ENCODE assay signal across 9 cellular contexts in genomic region chr10:98029149-98030092, GRCh38. TPM values are rescaled to one million over a fixed set of nuclear protein-coding genes. Genes with fewer than 3 reads are reported as not detected.
DNase-seq lines count a peak whose midpoint lies in the region; ATAC-seq, FAIRE-seq and TF ChIP-seq lines count a peak whose summit lies in the region.
"Had no signal": no experiment of that assay in that cellular context is flagged by ENCODE, and none has a peak within 500 bp of the region (broad histone marks: within the 10 kb centered on the region; RNA-seq: fewer than 3 reads in every experiment).

No MANE protein-coding gene starts in this region.

- POLR2A ChIA-PET in H1 (lab: Charles Lee; ENCODE audit: partially characterized antibody): interaction anchor here (0.6 to 3.0 kb wide), 13 partner anchors 9 to 141 kb away, joined by 3 to 15 read pairs (median 5); no protein-coding TSS in a partner anchor

- H3K27ac ChIP-seq in H1 (ENCODE audit: low read depth, low read length) (no peak overlapping the region), upper lobe of right lung (no peak overlapping the region)
- H3K27ac ChIP-seq: right lobe of liver had no signal

- H4K20me1 ChIP-seq in H1 (replicated peaks in 1 of 2; ENCODE audit: control insufficient read depth in 1 of 2, insufficient read depth in 2 of 2, low read length in 2 of 2): peaks cover 0 to 12% of the 10 kb centered on the region in 2 experiments

- intact Hi-C loops in upper lobe of right lung (cut with DNase I): no loop called here
- intact Hi-C loops in activated CD4-positive, alpha-beta T cell treated with anti-CD3 and anti-CD28 coated beads, Interleukin-2, amount 10 ng/mL, durations not matched to agents 24 days and 14 days (cut with micrococcal nuclease): no loop called here

- H3K23ac ChIP-seq in H1 (ENCODE audit: insufficient read length): no peak overlapping the region

- no peak overlapping the region for H4K8ac ChIP-seq in H1 (ENCODE audit: extremely low read depth, insufficient read depth, low read length)

- H2AK5ac ChIP-seq in H1 (ENCODE audit: low read depth, low read length): no peak overlapping the region

- no peak overlapping the region for H2BK15ac ChIP-seq in H1 (ENCODE audit: low read length)

- no peak for TF ChIP-seq RAD21 in H1 (IDR thresholded peaks at IDR 0.05 in 1 of 2, conservative IDR thresholded peaks at IDR 0.05 in 1 of 2; ENCODE audit: low read depth in 2 of 2, low read length in 2 of 2)

- no peak overlapping the region for H2BK5ac ChIP-seq in H1 (ENCODE audit: low read depth, low read length)

- peak overlapping the region; percentile 40 for H3K4me3 Mint-ChIP-seq in mesothelial cell of epicardium
- no peak overlapping the region for H3K4me3 Mint-ChIP-seq in activated CD4-positive, alpha-beta T cell treated with anti-CD3 and anti-CD28 coated beads, Interleukin-2, amount 10 ng/mL, durations not matched to agents 24 days and 14 days

- TF ChIP-seq EP300 in H1 (IDR thresholded peaks at IDR 0.05; ENCODE audit: borderline replicate concordance in 1 of 2, low read depth in 2 of 2, low read length in 2 of 2): no peak

- no peaks in the 10 kb centered on the region for H3K36me3 Mint-ChIP-seq in mesothelial cell of epicardium
- H3K36me3 Mint-ChIP-seq in activated CD4-positive, alpha-beta T cell treated with anti-CD3 and anti-CD28 coated beads, Interleukin-2, amount 10 ng/mL, durations not matched to agents 24 days and 14 days (ENCODE audit: low read depth): no peaks in the 10 kb centered on the region

- peak overlapping the region; percentile 92 to 97 for H3K4me2 ChIP-seq in H1 (ENCODE audit: insufficient read depth in 1 of 2, low read depth in 2 of 2, low read length in 2 of 2)

- WGBS in H1 (ENCODE audit: extremely low coverage in 1 of 2, insufficient coverage in 1 of 2, insufficient read length in 1 of 2, insufficient replicate concordance in 2 of 2, low coverage in 1 of 2, low lambda C conversion rate in 2 of 2, missing lambda C conversion rate in 1 of 2), 2 experiments: 9% methylated on average over 22 of the region's 44 CpGs; no CpG with 5 or more reads in 1 of the 2 experiments

- no peak for FAIRE-seq in H1 (lab: Jason Lieb, UNC)

- no peak for TF ChIP-seq CTCF in H1 (IDR thresholded peaks at IDR 0.05; ENCODE audit: control extremely low read depth in 1 of 3, insufficient read depth in 1 of 3, low read depth in 1 of 3, low read length in 3 of 3)
- no peak for TF ChIP-seq CTCF in mesothelial cell of epicardium (IDR thresholded peaks at IDR 0.05; ENCODE audit: unreplicated experiment)
- TF ChIP-seq CTCF in upper lobe of right lung (IDR thresholded peaks at IDR 0.05): no peak

- no peak overlapping the region for H3K56ac ChIP-seq in H1 (replicated peaks; ENCODE audit: insufficient read length, low read depth, low read length)

- H2AFZ ChIP-seq in H1 (ENCODE audit: low read length): no peak overlapping the region

- H3K79me1 ChIP-seq in H1 (ENCODE audit: low read depth, low read length): no peaks in the 10 kb centered on the region

- H3K23me2 ChIP-seq in H1 (ENCODE audit: low read depth, low read length): peaks cover 14% of the 10 kb centered on the region; the same call in 1 of the 2 replicates

- no peak overlapping the region for H3K9ac ChIP-seq in H1 (replicated peaks in 1 of 4; ENCODE audit: extremely low read depth in 1 of 4, low read depth in 3 of 4, low read length in 3 of 4)

- peaks cover 88% of the 10 kb centered on the region for H3K27me3 Mint-ChIP-seq in mesothelial cell of epicardium (ENCODE audit: low read depth)
- H3K27me3 Mint-ChIP-seq in activated CD4-positive, alpha-beta T cell treated with anti-CD3 and anti-CD28 coated beads, Interleukin-2, amount 10 ng/mL, durations not matched to agents 24 days and 14 days: peaks cover 56% of the 10 kb centered on the region

- no peak overlapping the region for H2BK20ac ChIP-seq in H1 (ENCODE audit: low read length)

- no peak for TF ChIP-seq POLR2A in H1 (IDR thresholded peaks at IDR 0.05; ENCODE audit: control extremely low read depth in 1 of 2, low read depth in 2 of 2, low read length in 2 of 2)

- H3K4me3 ChIP-seq in H1 (ENCODE audit: extremely low read depth in 1 of 4, insufficient read depth in 2 of 4, low read depth in 3 of 4, low read length in 4 of 4): peak overlapping the region; percentile 36 to 73 (median 49); a peak in 7 of 8 replicates
- H3K4me3 ChIP-seq in upper lobe of right lung: peak overlapping the region; percentile 43
- H3K4me3 ChIP-seq: right lobe of liver had no signal

- H2BK12ac ChIP-seq in H1 (ENCODE audit: low read depth, low read length): peak overlapping the region; percentile 9; the same call in 1 of the 2 replicates

- no peaks in the 10 kb centered on the region for H3K79me2 ChIP-seq in H1 (ENCODE audit: control insufficient read depth in 1 of 2, insufficient read depth in 2 of 2, low read length in 2 of 2)

- CTCF ChIA-PET in H1 (lab: Charles Lee; ENCODE audit: partially characterized antibody): interaction anchor here (1.0 to 17.2 kb wide), 21 partner anchors 12 to 343 kb away, joined by 3 to 318 read pairs (median 6); no protein-coding TSS in a partner anchor

- no peak overlapping the region for H3K14ac ChIP-seq in H1 (ENCODE audit: insufficient read length)

- 0 out of 2 replicates have a peak overlapping the region, but pooled peaks have one; percentile 60 for H3K18ac ChIP-seq in H1 (ENCODE audit: extremely low read depth, low read length)

- ATAC-seq in upper lobe of right lung (peak; percentile 6), GM19395 (IDR thresholded peaks at IDR 0.05; ENCODE audit: unreplicated experiment) (no peak)

- H3K36me3 ChIP-seq in H1 (ENCODE audit: control insufficient read depth in 2 of 4, insufficient read depth in 4 of 4, low read length in 3 of 4) (0 out of 8 replicates have a peak, but pooled peaks cover 0 to 2% (median 0%) of the 10 kb centered on the region in 4 experiments), upper lobe of right lung (no peaks in the 10 kb centered on the region)
- H3K36me3 ChIP-seq: right lobe of liver had no signal

- peak; percentile 43 for DNase-seq in NCI-H748 (lab: John Stamatoyannopoulos, UW; ENCODE audit: unreplicated experiment)
- no peak for DNase-seq in NCI-H748 treated with DMSO at 0.1 percent for 48 hours (lab: John Stamatoyannopoulos, UW)
- DNase-seq in H1 (ENCODE audit: low read depth in 1 of 2, low spot score in 2 of 2): peak in 1 of 2 experiments; percentile 61
- DNase-seq in mesothelial cell of epicardium (ENCODE audit: low spot score in 2 of 2, unreplicated experiment in 2 of 2): no peak
- no peak for DNase-seq in upper lobe of right lung
- no peak for DNase-seq in activated CD4-positive, alpha-beta T cell treated with anti-CD3 and anti-CD28 coated beads, Interleukin-2, amount 10 ng/mL, durations not matched to agents 24 days and 14 days
- no peak for DNase-seq in SKM-1 (lab: John Stamatoyannopoulos, UW; ENCODE audit: unreplicated experiment)
- DNase-seq: right lobe of liver had no signal

- H3K27me3 ChIP-seq in H1 (replicated peaks in 1 of 4; ENCODE audit: control insufficient read depth in 3 of 4, extremely low read depth in 1 of 4, insufficient read depth in 3 of 4, low read length in 3 of 4) (peaks cover 43 to 61% (median 59%) of the 10 kb centered on the region in 4 experiments), upper lobe of right lung (peaks cover 72% of the 10 kb centered on the region)

- no peak overlapping the region for H4K5ac ChIP-seq in H1 (ENCODE audit: insufficient read length, low read depth, low read length)

- H4K91ac ChIP-seq in H1 (replicated peaks; ENCODE audit: insufficient read length, low read length): no peak overlapping the region

- peaks cover 2% of the 10 kb centered on the region for H3K4me1 Mint-ChIP-seq in mesothelial cell of epicardium
- peaks cover 2% of the 10 kb centered on the region for H3K4me1 Mint-ChIP-seq in activated CD4-positive, alpha-beta T cell treated with anti-CD3 and anti-CD28 coated beads, Interleukin-2, amount 10 ng/mL, durations not matched to agents 24 days and 14 days

- no peaks in the 10 kb centered on the region for H3K9me3 Mint-ChIP-seq in mesothelial cell of epicardium
- H3K9me3 Mint-ChIP-seq in activated CD4-positive, alpha-beta T cell treated with anti-CD3 and anti-CD28 coated beads, Interleukin-2, amount 10 ng/mL, durations not matched to agents 24 days and 14 days: no peaks in the 10 kb centered on the region

- H3K4me1 ChIP-seq in H1 (replicated peaks in 1 of 4; ENCODE audit: control insufficient read depth in 3 of 4, insufficient read depth in 4 of 4, low read length in 3 of 4): peaks cover 2 to 7% (median 6%) of the 10 kb centered on the region in 4 experiments; a peak in 5 of 7 replicates
- peaks cover 9% of the 10 kb centered on the region for H3K4me1 ChIP-seq in upper lobe of right lung

- no peak overlapping the region for H3K27ac Mint-ChIP-seq in mesothelial cell of epicardium
- no peak overlapping the region for H3K27ac Mint-ChIP-seq in activated CD4-positive, alpha-beta T cell treated with anti-CD3 and anti-CD28 coated beads, Interleukin-2, amount 10 ng/mL, durations not matched to agents 24 days and 14 days

- no peak overlapping the region for H2BK120ac ChIP-seq in H1 (replicated peaks; ENCODE audit: low read depth, low read length)

- H3K9me3 ChIP-seq in H1 (ENCODE audit: insufficient read depth in 2 of 2, low read depth in 1 of 2, low read length in 1 of 2) (no peaks in the 10 kb centered on the region), upper lobe of right lung (no peaks in the 10 kb centered on the region)
- H3K9me3 ChIP-seq: right lobe of liver had no signal

- no peak overlapping the region for H3K4ac ChIP-seq in H1 (replicated peaks; ENCODE audit: insufficient read length, low read depth, low read length)

TF ChIP-seq in H1, 55 proteins besides CTCF, POLR2A, EP300 and RAD21 (continues in another document):
- TF ChIP-seq HDAC2 (IDR thresholded peaks at IDR 0.05; ENCODE audit: borderline replicate concordance in 1 of 2, low read depth in 2 of 2, low read length in 2 of 2): no peak
- no peak for TF ChIP-seq EGR1 (IDR thresholded peaks at IDR 0.05; ENCODE audit: borderline replicate concordance, low read depth, low read length)
- TF ChIP-seq JUND (IDR thresholded peaks at IDR 0.05; ENCODE audit: low read length): no peak
- TF ChIP-seq ZNF274 (IDR thresholded peaks at IDR 0.05; ENCODE audit: borderline replicate concordance, extremely low read depth, low read length): no peak

RNA-seq across cellular contexts. Expression of gene CRTAC1, which starts 1.0 kb away (rescaled TPM):
- 0.91 and 1.1 TPM in 2 replicates for total RNA-seq in H1 (2021; fragmentation: NEBNext Ultra II Directional; extraction: Animal tissue kit (Norgen Biotek cat#: 25700))
- polyA plus RNA-seq in H1 (2011; rRNA removed): 1.2 and 2.7 TPM in 2 replicates
- polyA plus RNA-seq in H1 (2011; cell fraction: cytosol; rRNA removed): 2.3 TPM
- polyA plus RNA-seq in H1 (2011; cell fraction: nucleus; rRNA removed): 4.9 TPM
- polyA plus RNA-seq in H1 (2012, experiment 1 of 2): 0.72 to 1.1 TPM (median 0.93 TPM) in 4 replicates
- 0.34 TPM for polyA plus RNA-seq in H1 (2012, experiment 2 of 2)
- 0.71 TPM for polyA plus RNA-seq in H1 (2013, experiment 1 of 2)
- polyA plus RNA-seq in H1 (2013, experiment 2 of 2): 1.2 TPM
- 0.93 and 2.2 TPM in 2 replicates for polyA minus RNA-seq in H1 (2011; rRNA and poly(A)+ RNA removed)
- polyA minus RNA-seq in H1 (2011; cell fraction: cytosol; rRNA and poly(A)+ RNA removed): not detected
- polyA minus RNA-seq in H1 (2011; cell fraction: nucleus; rRNA and poly(A)+ RNA removed): 1.8 TPM
- total RNA-seq in mesothelial cell of epicardium (0.25 to 0.63 TPM (median 0.49 TPM) in 3 replicates), upper lobe of right lung (128 TPM)
- not detected in 2 replicates for total RNA-seq in activated CD4-positive, alpha-beta T cell treated with anti-CD3 and anti-CD28 coated beads, Interleukin-2, amount 10 ng/mL, durations not matched to agents 24 days and 14 days

Comparison
In these comparisons a context has a peak if more than half of its experiments do, and no peak if none do; other contexts are left out.
1. RNA of gene CRTAC1, which starts 1.0 kb away (total RNA-seq): 128 TPM in upper lobe of right lung (single experiment); 0.91 to 1.1 TPM in H1, 0.25 to 0.63 TPM in mesothelial cell of epicardium and not detected in activated CD4-positive, alpha-beta T cell treated with anti-CD3 and anti-CD28 coated beads, Interleukin-2, amount 10 ng/mL, durations not matched to agents 24 days and 14 days; every median in the first group is over 10 times any median in the second.